Comparison of ENCODE assay signal across 20 cellular contexts in the genomic region with DNA sequence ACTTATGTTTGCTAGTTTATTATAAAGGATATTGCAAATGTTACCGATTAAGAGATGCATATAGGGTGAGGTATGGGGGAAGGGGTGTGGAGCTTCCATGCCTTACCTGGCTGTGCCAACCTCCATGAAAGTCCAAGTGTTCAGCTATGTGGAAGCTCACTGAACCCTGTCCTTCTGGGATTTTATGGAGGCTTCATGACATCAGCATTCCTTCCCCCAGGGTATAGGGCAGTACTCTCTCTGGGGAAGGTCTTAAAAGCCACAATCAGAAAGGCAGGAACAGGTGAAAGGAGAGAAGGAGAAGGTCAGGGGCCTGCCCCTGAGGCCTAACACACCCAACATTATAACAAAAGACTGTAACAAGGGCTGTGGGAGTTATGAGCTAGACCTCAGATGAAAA.
DNase-seq lines count a peak whose midpoint lies in the region; ATAC-seq and TF ChIP-seq lines count a peak whose summit lies in the region.
"Had no signal": no experiment of that assay in that cellular context is flagged by ENCODE, and none has a peak within 500 bp of the region (broad histone marks: within the 10 kb centered on the region; RNA-seq: fewer than 3 reads in every experiment).

No MANE protein-coding gene starts in this region.

- no peaks in the 10 kb centered on the region for H3F3A ChIP-seq in neural progenitor cell (ENCODE audit: low read depth)

- H3K27ac Mint-ChIP-seq in neural progenitor cell = no peak overlapping the region

- WGBS in trophoblast cell (ENCODE audit: extremely low coverage, insufficient coverage, insufficient read length) = no CpG with 5 or more reads among the region's 1 CpG

- H4K20me1 ChIP-seq in osteoblast (ENCODE audit: insufficient read depth, low read length) (no peaks in the 10 kb centered on the region), neural progenitor cell (ENCODE audit: low read depth) (no peaks in the 10 kb centered on the region)

- H3K27ac ChIP-seq in cardiac muscle cell (peak overlapping the region; percentile 3), trophoblast cell (ENCODE audit: low read depth, low read length) (peak overlapping the region; percentile 3), osteoblast (ENCODE audit: low read depth, low read length) (no peak overlapping the region), neural progenitor cell (no peak overlapping the region)

- H3K4me1 ChIP-seq in cardiac muscle cell (ENCODE audit: low read depth) (no peaks in the 10 kb centered on the region), trophoblast cell (ENCODE audit: control insufficient read depth in 1 of 2, insufficient read depth in 2 of 2, low read length in 2 of 2) (peaks cover 9 to 20% of the 10 kb centered on the region in 2 experiments), osteoblast (ENCODE audit: insufficient read depth, low read length) (peaks cover 5% of the 10 kb centered on the region), neural progenitor cell (no peaks in the 10 kb centered on the region)

- intact Hi-C loops in cardiac septum (cut with DNase I) = no loop called here

- ATAC-seq in GM19467 (IDR thresholded peaks at IDR 0.05; ENCODE audit: unreplicated experiment) (no peak), HG03196 (IDR thresholded peaks at IDR 0.05; ENCODE audit: unreplicated experiment) (no peak)
- ATAC-seq: Panc1, Right ventricle myocardium inferior had no signal

- no peak overlapping the region for H3K14ac ChIP-seq in trophoblast cell (ENCODE audit: low read length)

- H3K4me3 Mint-ChIP-seq in neural progenitor cell = no peak overlapping the region
- H3K4me3 Mint-ChIP-seq: CD4-positive, CD25-positive, alpha-beta regulatory T cell had no signal

- H3K23ac ChIP-seq in trophoblast cell (ENCODE audit: low read length) = no peak overlapping the region

- no peak overlapping the region for H2BK120ac ChIP-seq in trophoblast cell (ENCODE audit: insufficient read depth, low read length, poor library complexity)

- no peak overlapping the region for H2AFZ ChIP-seq in trophoblast cell (ENCODE audit: insufficient read depth, low read length, poor library complexity)
- no peak overlapping the region for H2AFZ ChIP-seq in osteoblast (ENCODE audit: low read length)
- no peak overlapping the region for H2AFZ ChIP-seq in neural progenitor cell (replicated peaks)

- DNase-seq in cardiac muscle cell (ENCODE audit: low read depth in 1 of 2, low spot score in 1 of 2) = no peak
- DNase-seq in cardiac septum (ENCODE audit: low spot score) = no peak
- peak; percentile 78 for DNase-seq in islet precursor cell
- peak in 1 of 2 donors; percentile 5 for DNase-seq in trophoblast cell
- no peak for DNase-seq in osteoblast (ENCODE audit: insufficient read length, low spot score, missing footprints)
- no peak for DNase-seq in neural progenitor cell (ENCODE audit: low spot score)
- DNase-seq: AML-193; Calu3; CD4-positive, CD25-positive, alpha-beta regulatory T cell; DMS79 treated with DMSO at 0.1 percent for 48 hours; MM.1S; NCI-H1105; NCI-H1694 treated with DMSO at 0.1 percent for 48 hours; NCI-H446; NCI-H748 treated with DMSO at 0.1 percent for 48 hours; SK-N-SH had no signal

- no peak overlapping the region for H2BK12ac ChIP-seq in trophoblast cell (ENCODE audit: low read length)

- H4K91ac ChIP-seq in trophoblast cell (ENCODE audit: low read depth, low read length) = peak overlapping the region; percentile 59

- H2BK5ac ChIP-seq in trophoblast cell (ENCODE audit: low read depth, low read length, poor library complexity) = no peak overlapping the region

- no peaks in the 10 kb centered on the region for H3K27me3 Mint-ChIP-seq in neural progenitor cell (ENCODE audit: insufficient read depth, low read depth)

- H3K27me3 ChIP-seq in cardiac muscle cell = no peaks in the 10 kb centered on the region
- no peaks in the 10 kb centered on the region for H3K27me3 ChIP-seq in trophoblast cell (ENCODE audit: insufficient read depth, low read length)
- H3K27me3 ChIP-seq in osteoblast (ENCODE audit: insufficient read depth, low read length) = no peaks in the 10 kb centered on the region
- H3K27me3 ChIP-seq in neural progenitor cell = no peaks in the 10 kb centered on the region

- no peaks in the 10 kb centered on the region for H3K9me3 ChIP-seq in cardiac muscle cell (ENCODE audit: low read depth)
- no peaks in the 10 kb centered on the region for H3K9me3 ChIP-seq in trophoblast cell (ENCODE audit: insufficient read depth, low read depth, low read length)
- H3K9me3 ChIP-seq in osteoblast (ENCODE audit: low read depth, low read length) = no peaks in the 10 kb centered on the region
- no peaks in the 10 kb centered on the region for H3K9me3 ChIP-seq in neural progenitor cell (ENCODE audit: low read depth)
- H3K9me3 ChIP-seq: SK-N-SH had no signal

- no peaks in the 10 kb centered on the region for H3K36me3 ChIP-seq in cardiac muscle cell
- peaks cover 0 to 2% of the 10 kb centered on the region in 2 experiments for H3K36me3 ChIP-seq in trophoblast cell (ENCODE audit: control insufficient read depth in 1 of 2, insufficient read depth in 2 of 2, low read length in 2 of 2)
- no peaks in the 10 kb centered on the region for H3K36me3 ChIP-seq in osteoblast (ENCODE audit: insufficient read depth, low read length)
- no peaks in the 10 kb centered on the region for H3K36me3 ChIP-seq in neural progenitor cell

- peaks cover 2% of the 10 kb centered on the region for H3K79me2 ChIP-seq in trophoblast cell (ENCODE audit: control insufficient read depth, insufficient read depth, low read length, poor library complexity)
- no peaks in the 10 kb centered on the region for H3K79me2 ChIP-seq in osteoblast (ENCODE audit: insufficient read depth, low read length)
- H3K79me2 ChIP-seq in neural progenitor cell (ENCODE audit: low read depth) = no peaks in the 10 kb centered on the region

- no peak for TF ChIP-seq CTCF in cardiac muscle cell (IDR thresholded peaks at IDR 0.05; ENCODE audit: low read depth, low read length)
- no peak for TF ChIP-seq CTCF in osteoblast (IDR thresholded peaks at IDR 0.05; ENCODE audit: extremely low read depth, low read depth, low read length)
- no peak for TF ChIP-seq CTCF in neural progenitor cell (IDR thresholded peaks at IDR 0.05)

- no peaks in the 10 kb centered on the region for H3K4me1 Mint-ChIP-seq in neural progenitor cell

- H4K12ac ChIP-seq in trophoblast cell (ENCODE audit: low read depth, low read length) = no peak overlapping the region

- no peak overlapping the region for H3K4ac ChIP-seq in trophoblast cell (ENCODE audit: low read depth, low read length)

- no peak overlapping the region for H4K8ac ChIP-seq in trophoblast cell (ENCODE audit: low read depth, low read length)

- H3K36me3 Mint-ChIP-seq in neural progenitor cell = no peaks in the 10 kb centered on the region
- H3K36me3 Mint-ChIP-seq: CD4-positive, CD25-positive, alpha-beta regulatory T cell had no signal

- H3K4me3 ChIP-seq in cardiac muscle cell (no peak overlapping the region), trophoblast cell (ENCODE audit: low read depth, low read length) (no peak overlapping the region), osteoblast (ENCODE audit: insufficient read depth, low read length) (no peak overlapping the region), neural progenitor cell (no peak overlapping the region)

- no peak overlapping the region for H3K18ac ChIP-seq in trophoblast cell (ENCODE audit: low read length)

- H3K4me2 ChIP-seq in trophoblast cell (ENCODE audit: low read length) = no peak overlapping the region
- no peak overlapping the region for H3K4me2 ChIP-seq in osteoblast (ENCODE audit: insufficient read depth, low read length)
- no peak overlapping the region for H3K4me2 ChIP-seq in neural progenitor cell
- H3K4me2 ChIP-seq: SK-N-SH had no signal

- peaks cover 11% of the 10 kb centered on the region for H3K79me1 ChIP-seq in trophoblast cell (ENCODE audit: low read length)

- no peak overlapping the region for H2AK5ac ChIP-seq in trophoblast cell (ENCODE audit: low read length)

- H3K9me3 Mint-ChIP-seq in neural progenitor cell = peaks cover 9% of the 10 kb centered on the region

- H3K9ac ChIP-seq in trophoblast cell (ENCODE audit: low read length) (no peak overlapping the region), neural progenitor cell (no peak overlapping the region)
- H3K9ac ChIP-seq: SK-N-SH had no signal

Comparison
In these comparisons a context has a peak if more than half of its experiments do, and no peak if none do; other contexts are left out.
1. H3K27ac ChIP-seq: peak in cardiac muscle cell (single experiment) and trophoblast cell (single experiment); none in osteoblast (single experiment) and neural progenitor cell (single experiment).